9 cellular contexts compared by ENCODE assay signal in the genomic region with DNA sequence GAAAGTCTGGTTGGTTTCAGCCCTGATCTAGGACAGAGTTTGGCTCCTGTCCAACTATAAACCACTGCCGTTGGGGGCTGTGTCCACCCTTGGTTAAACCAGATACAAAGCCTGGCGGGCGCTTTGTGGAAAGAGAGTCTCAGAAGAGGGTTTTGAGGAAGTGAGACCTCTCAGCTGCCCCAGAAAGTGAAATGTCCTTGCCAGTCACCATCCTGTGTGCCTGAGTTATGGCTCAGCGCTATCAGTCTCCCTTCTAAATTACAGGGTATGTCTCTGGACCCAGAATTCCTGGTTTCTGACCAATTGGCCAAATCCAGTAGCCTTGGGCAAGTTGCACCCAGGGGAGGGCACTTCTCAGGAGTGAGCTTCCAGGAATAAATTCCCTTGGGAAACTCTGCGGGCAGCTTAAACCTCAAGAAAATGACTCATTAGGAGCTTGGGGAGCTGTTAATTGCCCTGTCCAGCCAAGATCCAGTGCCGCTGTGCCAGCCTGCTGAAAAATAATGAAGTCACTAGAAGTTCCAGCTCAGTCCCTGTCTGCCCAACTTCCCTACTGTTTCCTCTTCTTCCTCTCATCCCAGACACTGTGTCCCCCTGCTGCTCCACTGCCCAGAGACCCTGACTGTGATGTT.
DNase-seq lines count a peak whose midpoint lies in the region; ATAC-seq and FAIRE-seq lines count a peak whose summit lies in the region.
"Had no signal": no experiment of that assay in that cellular context is flagged by ENCODE, and none has a peak within 500 bp of the region (broad histone marks: within the 10 kb centered on the region; RNA-seq: fewer than 3 reads in every experiment).

No MANE protein-coding gene starts in this region.

- DNase-seq in ACHN = peak; percentile 97
- DNase-seq in NAMALWA (ENCODE audit: low spot score) = peak; percentile 5
- DNase-seq in epithelial cell of prostate (ENCODE audit: low read depth, low spot score) = no peak
- no peak for DNase-seq in NCI-H526 (lab: John Stamatoyannopoulos, UW)
- DNase-seq in frontal cortex (ENCODE audit: low spot score in 2 of 2) = no peak
- DNase-seq in NCI-H187 treated with DMSO at 0.1 percent for 48 hours (lab: John Stamatoyannopoulos, UW) = no peak
- no peak for DNase-seq in stimulated activated CD4-positive, alpha-beta T cell treated with anti-CD3 and anti-CD28 coated beads, Interleukin-4, amount 100 ng/mL, for 4 hours
- DNase-seq: CD4-positive, CD25-positive, alpha-beta regulatory T cell had no signal

- ATAC-seq in GM21619 (IDR thresholded peaks at IDR 0.05; ENCODE audit: unreplicated experiment) = peak; percentile 51

- peak overlapping the region; percentile 23 for H3K27ac ChIP-seq in epithelial cell of prostate

- FAIRE-seq in frontal cortex (lab: Jason Lieb, UNC) = no peak

- in situ Hi-C loops in ACHN (cut with HindIII; ENCODE audit: low pct_ligation_motif_present, low pct_unique_long_range_greater_than_20kb, low sequenced_read_pairs) = no loop called here

Comparison
In these comparisons a context has a peak if more than half of its experiments do, and no peak if none do; other contexts are left out.
1. DNase-seq: peak in ACHN (single experiment) and NAMALWA (single experiment); none in epithelial cell of prostate (single experiment), NCI-H526 (0 of 2), frontal cortex (0 of 2), NCI-H187 treated with DMSO at 0.1 percent for 48 hours (single experiment) and stimulated activated CD4-positive, alpha-beta T cell treated with anti-CD3 and anti-CD28 coated beads, Interleukin-4, amount 100 ng/mL, for 4 hours (0 of 2).